ENCODE assay signal across 9 cellular contexts in genomic region chr9:20382460-20383071, GRCh38.
DNase-seq lines count a peak whose midpoint lies in the region; ATAC-seq and TF ChIP-seq lines count a peak whose summit lies in the region.
"Had no signal": no experiment of that assay in that cellular context is flagged by ENCODE, and none has a peak within 500 bp of the region (broad histone marks: within the 10 kb centered on the region; RNA-seq: fewer than 3 reads in every experiment).

No MANE protein-coding gene starts in this region.

- peaks cover 0 to 7% (median 2%) of the 10 kb centered on the region in 3 donors for H3K36me3 Mint-ChIP-seq in CD8-positive, alpha-beta memory T cell

- H3K4me3 ChIP-seq in fibroblast of mammary gland (ENCODE audit: control insufficient read depth, low read depth, low read length), result no peak overlapping the region
- no peak overlapping the region for H3K4me3 ChIP-seq in CD8-positive, alpha-beta memory T cell (ENCODE audit: low read length)

- no peaks in the 10 kb centered on the region for H3K9me3 Mint-ChIP-seq in CD8-positive, alpha-beta memory T cell

- TF ChIP-seq CTCF in fibroblast of mammary gland (conservative IDR thresholded peaks at IDR 0.05; ENCODE audit: control insufficient read depth, insufficient read depth, low read depth, low read length), result no peak

- no peak overlapping the region for H3K4me3 Mint-ChIP-seq in CD8-positive, alpha-beta memory T cell

- H3K4me1 Mint-ChIP-seq in CD8-positive, alpha-beta memory T cell, result peaks cover 25 to 61% (median 59%) of the 10 kb centered on the region in 3 donors

- POLR2A ChIA-PET in CD8-positive, alpha-beta memory T cell (lab: Charles Lee), result interaction anchor here (0.8 kb wide), 1 partner anchor 339 kb away, joined by 3 read pairs; no protein-coding TSS in a partner anchor

- no peaks in the 10 kb centered on the region for H3K9me3 ChIP-seq in CD8-positive, alpha-beta memory T cell (ENCODE audit: low read length)

- CTCF ChIA-PET in CD8-positive, alpha-beta memory T cell (lab: Charles Lee), result interaction anchor here (0.7 to 1.5 kb wide), 2 partner anchors 9 to 455 kb away, joined by 3 read pairs; no protein-coding TSS in a partner anchor

- ATAC-seq in GM19463 (IDR thresholded peaks at IDR 0.05; ENCODE audit: unreplicated experiment), result peak; percentile 47
- ATAC-seq in HG02678 (IDR thresholded peaks at IDR 0.05; ENCODE audit: unreplicated experiment), result no peak

- peaks cover 13% of the 10 kb centered on the region for H3K4me1 ChIP-seq in CD8-positive, alpha-beta memory T cell (ENCODE audit: insufficient read depth, low read length)

- no peaks in the 10 kb centered on the region for H3K27me3 ChIP-seq in CD8-positive, alpha-beta memory T cell (ENCODE audit: insufficient read depth, low read length, poor library complexity, severe bottlenecking)

- no peak overlapping the region for H3K27ac Mint-ChIP-seq in CD8-positive, alpha-beta memory T cell

- H3K27me3 Mint-ChIP-seq in CD8-positive, alpha-beta memory T cell, result no peaks in the 10 kb centered on the region

- no peaks in the 10 kb centered on the region for H3K36me3 ChIP-seq in CD8-positive, alpha-beta memory T cell (ENCODE audit: insufficient read depth, low read length)

- H3K27ac ChIP-seq in CD8-positive, alpha-beta memory T cell (ENCODE audit: low read depth, low read length), result no peak overlapping the region

- DNase-seq in COLO668 (lab: John Stamatoyannopoulos, UW; ENCODE audit: unreplicated experiment) (peak; percentile 16), KG1 (lab: John Stamatoyannopoulos, UW) (peak; percentile 40), fibroblast of mammary gland (ENCODE audit: low read depth) (peak; percentile 20), GM03348 (ENCODE audit: low spot score) (no peak)
- no peak for DNase-seq in CD8-positive, alpha-beta memory T cell
- DNase-seq in stimulated activated CD4-positive, alpha-beta T cell treated with anti-CD3 and anti-CD28 coated beads, Interleukin-4, amount 100 ng/mL, for 1 hour, result no peak
- DNase-seq: activated CD4-positive, alpha-beta T cell treated with anti-CD3 and anti-CD28 coated beads, Interleukin-2, amount 50 U/mL, for 4 hours had no signal

Comparison
In these comparisons a context has a peak if more than half of its experiments do, and no peak if none do; other contexts are left out.
1. DNase-seq: peak in COLO668 (single experiment), KG1 (single experiment) and fibroblast of mammary gland (single experiment); none in CD8-positive, alpha-beta memory T cell (0 of 5), GM03348 (single experiment) and stimulated activated CD4-positive, alpha-beta T cell treated with anti-CD3 and anti-CD28 coated beads, Interleukin-4, amount 100 ng/mL, for 1 hour (single experiment).